ENCODE assay signal across 28 cellular contexts in the genomic region with DNA sequence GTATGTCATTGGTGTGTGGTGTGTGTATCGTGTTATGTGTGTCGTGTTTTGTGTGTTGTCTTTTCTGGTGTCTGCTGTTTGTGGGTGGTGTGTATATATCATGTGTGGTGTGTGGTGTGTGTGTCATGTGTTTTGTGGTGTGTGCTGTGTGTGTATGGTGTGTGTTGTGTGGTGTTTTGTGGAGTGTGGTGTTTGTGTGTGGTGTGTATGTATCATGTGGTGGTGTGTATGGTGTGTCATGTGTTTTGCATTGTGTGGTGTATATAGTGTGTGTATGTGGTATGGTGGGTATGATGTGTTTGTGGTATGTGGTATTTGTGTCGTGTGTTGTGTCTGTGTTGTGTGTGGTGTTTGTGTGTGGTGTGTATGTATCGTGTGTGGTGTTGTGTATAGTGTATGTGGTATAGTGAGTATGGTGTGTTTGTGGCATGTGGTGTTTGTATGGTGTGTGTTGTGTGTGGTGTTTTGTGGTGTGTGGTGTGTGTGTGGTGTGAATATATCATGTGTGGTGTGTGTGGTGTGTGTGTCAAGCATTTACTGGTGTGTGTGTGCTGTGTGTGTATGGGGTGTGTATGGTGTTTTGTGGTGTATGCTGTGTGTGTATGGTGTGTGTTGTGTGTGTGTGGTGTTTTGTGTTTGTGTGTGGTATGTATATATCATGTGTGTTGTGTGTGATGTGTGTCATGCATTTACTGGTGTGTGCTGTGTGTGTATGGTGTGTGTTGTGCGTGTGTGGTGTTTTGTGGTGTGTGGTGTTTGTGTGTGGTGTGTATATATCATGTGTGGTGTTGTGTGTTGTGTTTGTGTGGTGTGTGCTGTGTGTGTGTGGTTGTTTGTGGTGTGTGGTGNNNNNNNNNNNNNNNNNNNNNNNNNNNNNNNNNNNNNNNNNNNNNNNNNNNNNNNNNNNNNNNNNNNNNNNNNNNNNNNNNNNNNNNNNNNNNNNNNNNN. TPM values are rescaled to one million over a fixed set of nuclear protein-coding genes. Genes with fewer than 3 reads are reported as not detected.
DNase-seq lines count a peak whose midpoint lies in the region; ATAC-seq, FAIRE-seq and TF ChIP-seq lines count a peak whose summit lies in the region.
"Had no signal": no experiment of that assay in that cellular context is flagged by ENCODE, and none has a peak within 500 bp of the region (broad histone marks: within the 10 kb centered on the region; RNA-seq: fewer than 3 reads in every experiment).

No MANE protein-coding gene starts in this region.

- H2BK5ac ChIP-seq in H9 (ENCODE audit: insufficient read length, low read length) = no peak overlapping the region

- no peaks in the 10 kb centered on the region for H3K79me1 ChIP-seq in H9 (ENCODE audit: insufficient read depth, low read depth, low read length, poor library complexity, severe bottlenecking)

- H3K18ac ChIP-seq in H9 (ENCODE audit: insufficient read length, low read depth, low read length) = no peak overlapping the region

- no peak overlapping the region for H2BK15ac ChIP-seq in H9 (ENCODE audit: low read depth, low read length)

- TSS peak; percentile 63 for BruUV-seq in GM12878 (replicated peaks; lab: Mats Ljungman, UMichigan)

- H3K4me1 Mint-ChIP-seq in activated CD8-positive, alpha-beta memory T cell treated with anti-CD3 and anti-CD28 coated beads, Interleukin-2, amount 10 ng/mL, durations not matched to agents 7 days and 5 days = peaks cover 22% of the 10 kb centered on the region
- peaks cover 5 to 9% of the 10 kb centered on the region in 2 experiments for H3K4me1 Mint-ChIP-seq in H9

- no peak overlapping the region for H3K9ac ChIP-seq in H9 (ENCODE audit: extremely low read depth, insufficient read length, low read length)
- H3K9ac ChIP-seq in GM12878 (ENCODE audit: control insufficient read depth, insufficient read depth, low read length) = no peak overlapping the region
- H3K9ac ChIP-seq: BLaER1, SK-N-SH had no signal

- H2AFZ ChIP-seq in H9 (ENCODE audit: low read length) = no peak overlapping the region
- H2AFZ ChIP-seq in GM12878 (ENCODE audit: control insufficient read depth, low read depth, low read length) = no peak overlapping the region

- no peaks in the 10 kb centered on the region for H3K23me2 ChIP-seq in H9 (ENCODE audit: insufficient read length, low read depth, low read length, poor library complexity, severe bottlenecking)

- H3K27ac ChIP-seq in H9 (ENCODE audit: insufficient read length, low read depth, low read length) (no peak overlapping the region), GM12878 (ENCODE audit: control insufficient read depth, insufficient read depth) (no peak overlapping the region)
- H3K27ac ChIP-seq: BLaER1, colonic mucosa, heart right ventricle, neutrophil, VCaP had no signal

- H3K4me3 Mint-ChIP-seq in activated CD8-positive, alpha-beta memory T cell treated with anti-CD3 and anti-CD28 coated beads, Interleukin-2, amount 10 ng/mL, durations not matched to agents 7 days and 5 days = no peak overlapping the region
- no peak overlapping the region for H3K4me3 Mint-ChIP-seq in H9
- H3K4me3 Mint-ChIP-seq: activated CD8-positive, alpha-beta T cell treated with anti-CD3 and anti-CD28 coated beads for 36 hours; activated naive CD8-positive, alpha-beta T cell treated with anti-CD3 and anti-CD28 coated beads, Interleukin-2, amount 50 U/mL, for 24 hours; immature natural killer cell had no signal

- H3K23ac ChIP-seq in H9 (ENCODE audit: insufficient read length, low read depth, low read length) = no peak overlapping the region

- no peak for TF ChIP-seq RAD21 in GM12878 (IDR thresholded peaks at IDR 0.05; ENCODE audit: insufficient read depth, low read depth, low read length)

- TF ChIP-seq EP300 in GM12878 (IDR thresholded peaks at IDR 0.05; ENCODE audit: borderline replicate concordance in 1 of 2, control insufficient read depth in 1 of 2, low read depth in 2 of 2, low read length in 2 of 2) = no peak

- in situ Hi-C loops in GM12878 (cut with MboI) = no loop called here

- CTCF ChIA-PET in activated CD8-positive, alpha-beta memory T cell treated with anti-CD3 and anti-CD28 coated beads, Interleukin-2, amount 10 ng/mL, durations not matched to agents 7 days and 5 days (lab: Charles Lee) = no interaction called here
- CTCF ChIA-PET in GM12878 (lab: Yijun Ruan, JAX) = no interaction called here

- no peak overlapping the region for H2BK20ac ChIP-seq in H9 (ENCODE audit: low read depth, low read length, poor library complexity, severe bottlenecking)

- no peak overlapping the region for H3K27ac Mint-ChIP-seq in activated CD8-positive, alpha-beta memory T cell treated with anti-CD3 and anti-CD28 coated beads, Interleukin-2, amount 10 ng/mL, durations not matched to agents 7 days and 5 days
- H3K27ac Mint-ChIP-seq in H9 = no peak overlapping the region
- H3K27ac Mint-ChIP-seq: activated CD8-positive, alpha-beta T cell treated with anti-CD3 and anti-CD28 coated beads for 36 hours; activated naive CD8-positive, alpha-beta T cell treated with anti-CD3 and anti-CD28 coated beads, Interleukin-2, amount 50 U/mL, for 24 hours; immature natural killer cell had no signal

- no peak for ATAC-seq in activated CD8-positive, alpha-beta memory T cell treated with anti-CD3 and anti-CD28 coated beads, Interleukin-2, amount 10 ng/mL, durations not matched to agents 7 days and 5 days
- no peak for ATAC-seq in GM12878
- ATAC-seq in HG03378 (IDR thresholded peaks at IDR 0.05; ENCODE audit: unreplicated experiment) = no peak
- ATAC-seq in HG03432 (IDR thresholded peaks at IDR 0.05; ENCODE audit: unreplicated experiment) = no peak
- ATAC-seq: activated CD8-positive, alpha-beta T cell treated with anti-CD3 and anti-CD28 coated beads for 36 hours; activated naive CD8-positive, alpha-beta T cell treated with anti-CD3 and anti-CD28 coated beads, Interleukin-2, amount 50 U/mL, for 24 hours; heart right ventricle had no signal

- H3K4me3 ChIP-seq in GM12878 = peak overlapping the region; percentile 76
- H3K4me3 ChIP-seq: BLaER1, colonic mucosa had no signal

- no peak overlapping the region for H2BK12ac ChIP-seq in H9 (ENCODE audit: insufficient read length, low read depth, low read length)

- TF ChIP-seq CTCF in H9 (conservative IDR thresholded peaks at IDR 0.05) (no peak), GM12878 (IDR thresholded peaks at IDR 0.05 in 2 of 3, conservative IDR thresholded peaks at IDR 0.05 in 1 of 3; ENCODE audit: control insufficient read depth in 2 of 3, extremely low read depth in 1 of 3, insufficient read depth in 1 of 3, low read depth in 3 of 3, low read length in 3 of 3) (no peak)

- H3K4me1 ChIP-seq in H9 (ENCODE audit: insufficient read depth, low read length) (no peaks in the 10 kb centered on the region; the same call in 1 of the 2 replicates), GM12878 (ENCODE audit: control insufficient read depth, insufficient read depth, low read length) (peaks cover 23% of the 10 kb centered on the region)

- H4K20me1 ChIP-seq in H9 (ENCODE audit: control insufficient read depth, insufficient read depth, insufficient read length) (peaks cover 3% of the 10 kb centered on the region), GM12878 (ENCODE audit: control insufficient read depth, insufficient read depth) (no peaks in the 10 kb centered on the region)

- RAD21 ChIA-PET in GM12878 (lab: Charles Lee; ENCODE audit: unreplicated experiment) = no interaction called here

- no peak overlapping the region for H2BK120ac ChIP-seq in H9 (ENCODE audit: low read depth, low read length, poor library complexity, severe bottlenecking)

- H3K79me2 ChIP-seq in H9 (ENCODE audit: insufficient read depth, low read length) (no peaks in the 10 kb centered on the region), GM12878 (ENCODE audit: control insufficient read depth, insufficient read depth, low read length) (peaks cover 10% of the 10 kb centered on the region)

- peak; percentile 54 for DNase-seq in activated CD8-positive, alpha-beta memory T cell treated with anti-CD3 and anti-CD28 coated beads for 24 hours
- no peak for DNase-seq in activated CD8-positive, alpha-beta memory T cell treated with anti-CD3 and anti-CD28 coated beads, Interleukin-2, amount 10 ng/mL, durations not matched to agents 7 days and 5 days
- DNase-seq in H9 = peak; percentile 35
- DNase-seq in GM12878 (ENCODE audit: low read depth, low spot score) = no peak
- peak; percentile 14 for DNase-seq in mesenteric fat pad (ENCODE audit: low spot score)
- DNase-seq in NCI-H524 (lab: John Stamatoyannopoulos, UW) = no peak
- DNase-seq: Calu3, immature natural killer cell, NCI-H1092 treated with DMSO at 0.1 percent for 48 hours, NCI-H2029 had no signal

- no peak overlapping the region for H3K56ac ChIP-seq in H9 (ENCODE audit: insufficient read length, low read depth, low read length)

- H4K8ac ChIP-seq in H9 (replicated peaks; ENCODE audit: insufficient read length, low read depth, low read length) = no peak overlapping the region

- no peaks in the 10 kb centered on the region for H3K9me3 Mint-ChIP-seq in activated CD8-positive, alpha-beta memory T cell treated with anti-CD3 and anti-CD28 coated beads, Interleukin-2, amount 10 ng/mL, durations not matched to agents 7 days and 5 days (ENCODE audit: low read depth)
- no peaks in the 10 kb centered on the region; a peak in 1 of 5 replicates for H3K9me3 Mint-ChIP-seq in H9
- H3K9me3 Mint-ChIP-seq: immature natural killer cell had no signal

- no peak overlapping the region for H3K14ac ChIP-seq in H9 (ENCODE audit: insufficient read depth, low read length)

- no peaks in the 10 kb centered on the region for H3K9me3 ChIP-seq in H9 (ENCODE audit: control insufficient read depth, low read depth, low read length)
- H3K9me3 ChIP-seq in GM12878 (replicated peaks; ENCODE audit: control insufficient read depth, insufficient read depth, low read length) = no peaks in the 10 kb centered on the region
- H3K9me3 ChIP-seq: BLaER1, colonic mucosa, neutrophil, SK-N-SH had no signal

- no peak overlapping the region for H2AK5ac ChIP-seq in H9 (ENCODE audit: insufficient read length, low read length)

- H4K5ac ChIP-seq in H9 (ENCODE audit: insufficient read length, low read depth, low read length) = no peak overlapping the region

- SMC1A ChIA-PET in GM12878 (lab: Charles Lee; ENCODE audit: uncharacterized antibody, unreplicated experiment) = no interaction called here

- no peaks in the 10 kb centered on the region for H3K36me3 Mint-ChIP-seq in activated CD8-positive, alpha-beta memory T cell treated with anti-CD3 and anti-CD28 coated beads, Interleukin-2, amount 10 ng/mL, durations not matched to agents 7 days and 5 days
- peaks cover 0 to 2% (median 0%) of the 10 kb centered on the region in 3 experiments; a peak in 1 of 7 replicates for H3K36me3 Mint-ChIP-seq in H9 (ENCODE audit: insufficient read depth in 1 of 3, low read depth in 3 of 3)
- H3K36me3 Mint-ChIP-seq: immature natural killer cell had no signal

- WGBS in H9 (ENCODE audit: extremely low coverage, insufficient read length, low lambda C conversion rate) = 100% methylated on average over 5 of the region's 5 CpGs
- 90% methylated on average over 5 of the region's 5 CpGs for WGBS in GM12878 (ENCODE audit: insufficient coverage, insufficient replicate concordance, low lambda C conversion rate, missing lambda C conversion rate)

- intact Hi-C loops in GM12878 (cut with micrococcal nuclease; ENCODE audit: unreplicated experiment) = no loop called here

- TF ChIP-seq POLR2A in GM12878 (IDR thresholded peaks at IDR 0.05; ENCODE audit: low read depth, low read length) = no peak

- no peak overlapping the region for H3K4ac ChIP-seq in H9 (ENCODE audit: low read depth, low read length)

- no peak overlapping the region for H4K91ac ChIP-seq in H9 (ENCODE audit: insufficient read length, low read depth, low read length)

- no peaks in the 10 kb centered on the region for H3K36me3 ChIP-seq in GM12878 (ENCODE audit: control insufficient read depth in 2 of 2, insufficient read depth in 2 of 2, low read length in 1 of 2)
- H3K36me3 ChIP-seq: BLaER1, colonic mucosa, heart right ventricle, neutrophil had no signal

- no peaks in the 10 kb centered on the region for H3K27me3 Mint-ChIP-seq in activated CD8-positive, alpha-beta memory T cell treated with anti-CD3 and anti-CD28 coated beads, Interleukin-2, amount 10 ng/mL, durations not matched to agents 7 days and 5 days
- H3K27me3 Mint-ChIP-seq in H9 (ENCODE audit: low read depth) = peaks cover 18% of the 10 kb centered on the region
- H3K27me3 Mint-ChIP-seq: activated CD8-positive, alpha-beta T cell treated with anti-CD3 and anti-CD28 coated beads for 36 hours; activated naive CD8-positive, alpha-beta T cell treated with anti-CD3 and anti-CD28 coated beads, Interleukin-2, amount 50 U/mL, for 24 hours had no signal

- H3K27me3 ChIP-seq in H9 (ENCODE audit: insufficient read depth, low read length) = no peaks in the 10 kb centered on the region
- no peaks in the 10 kb centered on the region for H3K27me3 ChIP-seq in GM12878 (replicated peaks in 1 of 2; ENCODE audit: control insufficient read depth in 2 of 2, insufficient read depth in 2 of 2, low read length in 1 of 2)
- H3K27me3 ChIP-seq: colonic mucosa had no signal

- H3K4me2 ChIP-seq in H9 (ENCODE audit: insufficient read depth, insufficient read length, low read length) = no peak overlapping the region
- H3K4me2 ChIP-seq in GM12878 (ENCODE audit: control insufficient read depth, insufficient read depth) = peak overlapping the region; percentile 22; the same call in 1 of the 2 replicates
- H3K4me2 ChIP-seq: SK-N-SH had no signal

- no peak overlapping the region for H3T11ph ChIP-seq in H9 (ENCODE audit: low read length)

- FAIRE-seq in GM12878 (lab: Jason Lieb, UNC) = no peak
- FAIRE-seq: A204.1, endometrium, G401.6 had no signal

- POLR2A ChIA-PET in GM12878 (lab: Charles Lee) = no interaction called here

RNA-seq across cellular contexts. Expression of gene PIM3, which starts 12.7 kb away (rescaled TPM):
- total RNA-seq in activated CD8-positive, alpha-beta memory T cell treated with anti-CD3 and anti-CD28 coated beads, Interleukin-2, amount 10 ng/mL, durations not matched to agents 7 days and 5 days = 10 to 100 TPM; 53.4 to 79.7 TPM
- total RNA-seq in H9 (2021) (43.4 and 45.1 TPM in 2 replicates), GM12878 (2014; rRNA removed) (44.7 and 51.8 TPM in 2 replicates), GM12878 (2014; rRNA removed; fragmentation: Illumina TruSeq; extraction: Trizol) (11.0 and 11.9 TPM in 2 replicates), GM12878 (2021) (59.5 and 60.8 TPM in 2 replicates), mesenteric fat pad (124 TPM)
- 27.8 and 36.0 TPM in 2 replicates for total RNA-seq in GM12878 (2013; cell fraction: nucleolus; rRNA removed)
- 6.5 TPM for polyA plus RNA-seq in GM12878 (2011; ENCODE audit: low read depth)
- polyA plus RNA-seq in GM12878 (2011; rRNA removed) (8.6 and 12.4 TPM in 2 replicates), GM12878 (2014; fragmentation: Illumina TruSeq; extraction: Trizol) (2.2 and 6.2 TPM in 2 replicates), GM12878 (2014; fragmentation: Nextera tagmentation; extraction: Ambion mirVana) (1 to 10 TPM in 1 of 2 experiments, under 1 TPM in 1; 0.31 to 1.5 TPM), GM12878 (2014; rRNA removed) (57.0 and 57.8 TPM in 2 replicates), GM12878 (2016; fragmentation: Nextera tagmentation; extraction: Ambion mirVana) (10 to 100 TPM; 12.4 to 34.3 TPM)
- 31.3 and 38.2 TPM in 2 replicates for polyA plus RNA-seq in GM12878 (2011; cell fraction: cytosol; rRNA removed)
- polyA plus RNA-seq in GM12878 (2011; cell fraction: nucleus; rRNA removed) = 84.4 and 94.5 TPM in 2 replicates
- 30.9 and 46.0 TPM in 2 replicates for polyA plus RNA-seq in GM12878 (2012)
- 3.9 and 14.1 TPM in 2 replicates for polyA minus RNA-seq in GM12878 (2011; rRNA and poly(A)+ RNA removed)
- polyA minus RNA-seq in GM12878 (2011; cell fraction: cytosol; rRNA and poly(A)+ RNA removed) = 14.2 and 18.4 TPM in 2 replicates
- 22.6 and 39.2 TPM in 2 replicates for polyA minus RNA-seq in GM12878 (2011; cell fraction: nucleus; rRNA and poly(A)+ RNA removed)

RNA-seq across cellular contexts. Expression of gene IL17REL, which starts 39.3 kb away (rescaled TPM):
- under 1 TPM in 1 of 2 experiments, not detected in 1; 0.05 TPM for total RNA-seq in activated CD8-positive, alpha-beta memory T cell treated with anti-CD3 and anti-CD28 coated beads, Interleukin-2, amount 10 ng/mL, durations not matched to agents 7 days and 5 days
- 0.11 and 0.20 TPM in 2 replicates for total RNA-seq in H9 (2021)
- 0.33 and 0.34 TPM in 2 replicates for total RNA-seq in GM12878 (2013; cell fraction: nucleolus; rRNA removed)
- total RNA-seq in GM12878 (2014; rRNA removed) = not detected in 2 replicates
- total RNA-seq in GM12878 (2014; rRNA removed; fragmentation: Illumina TruSeq; extraction: Trizol) = not detected in 2 replicates
- total RNA-seq in GM12878 (2021) = not detected in 2 replicates
- not detected for polyA plus RNA-seq in GM12878 (2011; ENCODE audit: low read depth)
- polyA plus RNA-seq in GM12878 (2011; rRNA removed) = 0.03 TPM in 1 of 2 replicates, not detected in the other
- polyA plus RNA-seq in GM12878 (2011; cell fraction: cytosol; rRNA removed) = 0.03 TPM in 1 of 2 replicates, not detected in the other
- polyA plus RNA-seq in GM12878 (2011; cell fraction: nucleus; rRNA removed) = 0.10 and 0.20 TPM in 2 replicates
- 0.04 TPM in 1 of 2 replicates, not detected in the other for polyA plus RNA-seq in GM12878 (2012)
- polyA plus RNA-seq in GM12878 (2014; fragmentation: Illumina TruSeq; extraction: Trizol) = not detected in 2 replicates
- not detected for polyA plus RNA-seq in GM12878 (2014; fragmentation: Nextera tagmentation; extraction: Ambion mirVana)
- polyA plus RNA-seq in GM12878 (2014; rRNA removed) = 0.06 TPM in 1 of 2 replicates, not detected in the other
- not detected for polyA plus RNA-seq in GM12878 (2016; fragmentation: Nextera tagmentation; extraction: Ambion mirVana)
- polyA minus RNA-seq in GM12878 (2011; rRNA and poly(A)+ RNA removed) = not detected in 2 replicates
- not detected in 2 replicates for polyA minus RNA-seq in GM12878 (2011; cell fraction: cytosol; rRNA and poly(A)+ RNA removed)
- polyA minus RNA-seq in GM12878 (2011; cell fraction: nucleus; rRNA and poly(A)+ RNA removed) = not detected in 2 replicates
- total RNA-seq in mesenteric fat pad = not detected
- total RNA-seq: Calu3; fibroblast of villous mesenchyme; lower leg skin; NCI-H460; RPMI7951; T-helper 2 cell treated with Interferon-gamma antibody and Interleukin-4, amounts not matched to agents 100 ng/mL and 5 ng/mL, for 36 hours had no signal
- polyA plus RNA-seq: heart right ventricle, immature natural killer cell, SK-N-SH had no signal

RNA-seq across cellular contexts. Expression of gene CRELD2, which starts 54.9 kb away (rescaled TPM):
- total RNA-seq in activated CD8-positive, alpha-beta memory T cell treated with anti-CD3 and anti-CD28 coated beads, Interleukin-2, amount 10 ng/mL, durations not matched to agents 7 days and 5 days = 10 to 100 TPM; 43.9 to 51.2 TPM
- total RNA-seq in H9 (2021) (34.7 and 37.9 TPM in 2 replicates), GM12878 (2014; rRNA removed) (37.9 and 49.5 TPM in 2 replicates), GM12878 (2014; rRNA removed; fragmentation: Illumina TruSeq; extraction: Trizol) (16.1 and 16.5 TPM in 2 replicates), GM12878 (2021) (40.6 and 48.1 TPM in 2 replicates), mesenteric fat pad (36.5 TPM)
- total RNA-seq in GM12878 (2013; cell fraction: nucleolus; rRNA removed) = 19.9 and 22.8 TPM in 2 replicates
- polyA plus RNA-seq in GM12878 (2011; ENCODE audit: low read depth) = 17.3 TPM
- polyA plus RNA-seq in GM12878 (2011; rRNA removed) (8.4 and 14.0 TPM in 2 replicates), GM12878 (2014; fragmentation: Illumina TruSeq; extraction: Trizol) (3.2 and 11.9 TPM in 2 replicates), GM12878 (2014; fragmentation: Nextera tagmentation; extraction: Ambion mirVana) (10 to 100 TPM in 1 of 2 experiments, 1 to 10 TPM in 1; 9.4 to 15.0 TPM), GM12878 (2014; rRNA removed) (35.7 and 45.0 TPM in 2 replicates), GM12878 (2016; fragmentation: Nextera tagmentation; extraction: Ambion mirVana) (100 to 1,000 TPM in 1 of 2 experiments, 10 to 100 TPM in 1; 97.0 to 111 TPM)
- polyA plus RNA-seq in GM12878 (2011; cell fraction: cytosol; rRNA removed) = 22.4 and 29.3 TPM in 2 replicates
- 40.8 and 53.1 TPM in 2 replicates for polyA plus RNA-seq in GM12878 (2011; cell fraction: nucleus; rRNA removed)
- 33.5 and 34.5 TPM in 2 replicates for polyA plus RNA-seq in GM12878 (2012)
- polyA minus RNA-seq in GM12878 (2011; rRNA and poly(A)+ RNA removed) = 5.8 and 7.4 TPM in 2 replicates
- polyA minus RNA-seq in GM12878 (2011; cell fraction: cytosol; rRNA and poly(A)+ RNA removed) = 5.6 TPM in 2 replicates
- polyA minus RNA-seq in GM12878 (2011; cell fraction: nucleus; rRNA and poly(A)+ RNA removed) = 5.1 and 8.7 TPM in 2 replicates

RNA-seq across cellular contexts. Expression of gene ALG12, which starts 55.1 kb away (rescaled TPM):
- 10 to 100 TPM; 16.8 to 18.8 TPM for total RNA-seq in activated CD8-positive, alpha-beta memory T cell treated with anti-CD3 and anti-CD28 coated beads, Interleukin-2, amount 10 ng/mL, durations not matched to agents 7 days and 5 days
- 19.2 and 20.6 TPM in 2 replicates for total RNA-seq in H9 (2021)
- 43.7 and 49.4 TPM in 2 replicates for total RNA-seq in GM12878 (2013; cell fraction: nucleolus; rRNA removed)
- total RNA-seq in GM12878 (2014; rRNA removed) = 9.8 and 10.5 TPM in 2 replicates
- total RNA-seq in GM12878 (2014; rRNA removed; fragmentation: Illumina TruSeq; extraction: Trizol) = 3.3 and 3.7 TPM in 2 replicates
- total RNA-seq in GM12878 (2021) = 15.8 and 16.6 TPM in 2 replicates
- polyA plus RNA-seq in GM12878 (2011; ENCODE audit: low read depth) = 4.7 TPM
- 2.2 and 5.2 TPM in 2 replicates for polyA plus RNA-seq in GM12878 (2011; rRNA removed)
- polyA plus RNA-seq in GM12878 (2011; cell fraction: cytosol; rRNA removed) = 7.2 and 10.1 TPM in 2 replicates
- polyA plus RNA-seq in GM12878 (2011; cell fraction: nucleus; rRNA removed) = 18.2 and 19.7 TPM in 2 replicates
- 12.4 and 15.1 TPM in 2 replicates for polyA plus RNA-seq in GM12878 (2012)
- 0.79 and 4.3 TPM in 2 replicates for polyA plus RNA-seq in GM12878 (2014; fragmentation: Illumina TruSeq; extraction: Trizol)
- under 1 TPM; 0.22 to 0.37 TPM for polyA plus RNA-seq in GM12878 (2014; fragmentation: Nextera tagmentation; extraction: Ambion mirVana)
- polyA plus RNA-seq in GM12878 (2014; rRNA removed) = 8.0 and 9.7 TPM in 2 replicates
- 10 to 100 TPM; 17.9 to 23.4 TPM for polyA plus RNA-seq in GM12878 (2016; fragmentation: Nextera tagmentation; extraction: Ambion mirVana)
- 6.0 and 20.6 TPM in 2 replicates for polyA minus RNA-seq in GM12878 (2011; rRNA and poly(A)+ RNA removed)
- polyA minus RNA-seq in GM12878 (2011; cell fraction: cytosol; rRNA and poly(A)+ RNA removed) = 3.6 and 4.7 TPM in 2 replicates
- 3.4 and 4.7 TPM in 2 replicates for polyA minus RNA-seq in GM12878 (2011; cell fraction: nucleus; rRNA and poly(A)+ RNA removed)
- total RNA-seq in mesenteric fat pad = 12.5 TPM

Comparison
In these comparisons a context has a peak if more than half of its experiments do, and no peak if none do; other contexts are left out.
1. DNase-seq: peak in activated CD8-positive, alpha-beta memory T cell treated with anti-CD3 and anti-CD28 coated beads for 24 hours (single experiment), H9 (single experiment) and mesenteric fat pad (single experiment); none in activated CD8-positive, alpha-beta memory T cell treated with anti-CD3 and anti-CD28 coated beads, Interleukin-2, amount 10 ng/mL, durations not matched to agents 7 days and 5 days (single experiment), GM12878 (single experiment) and NCI-H524 (0 of 2).